35 cellular contexts compared by ENCODE assay signal in the genomic region with DNA sequence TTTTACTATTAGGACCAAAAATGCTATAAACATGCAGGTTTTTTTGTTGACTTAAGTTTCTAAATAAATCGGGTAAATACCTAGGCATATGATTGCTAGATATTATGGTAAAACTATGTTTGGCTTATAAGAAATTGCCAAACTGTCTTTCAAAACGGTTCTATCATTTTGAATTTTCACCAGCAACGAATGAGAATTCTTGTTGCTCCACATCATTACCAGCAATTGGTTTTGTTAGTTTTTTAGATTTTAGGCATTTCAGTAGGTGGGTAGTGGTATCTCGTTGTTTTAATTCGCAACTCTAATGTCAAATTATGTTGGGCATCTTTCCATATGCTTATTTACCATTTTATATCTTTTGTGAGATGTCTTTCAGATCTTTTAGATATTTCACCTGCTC.
DNase-seq lines count a peak whose midpoint lies in the region; ATAC-seq, FAIRE-seq and TF ChIP-seq lines count a peak whose summit lies in the region.
"Had no signal": no experiment of that assay in that cellular context is flagged by ENCODE, and none has a peak within 500 bp of the region (broad histone marks: within the 10 kb centered on the region; RNA-seq: fewer than 3 reads in every experiment).

No MANE protein-coding gene starts in this region.

- no peak overlapping the region for H4K91ac ChIP-seq in H1 (replicated peaks; ENCODE audit: insufficient read length, low read length)

- no peaks in the 10 kb centered on the region for H3K36me3 Mint-ChIP-seq in WTC11
- H3K36me3 Mint-ChIP-seq: CD14-positive monocyte; CD4-positive, alpha-beta memory T cell; CD4-positive, CD25-positive, alpha-beta regulatory T cell; CD8-positive, alpha-beta memory T cell; CD8-positive, alpha-beta T cell had no signal

- H3K9me3 ChIP-seq in K562 (replicated peaks; ENCODE audit: control insufficient read depth, insufficient read depth, low read depth, low read length) (no peaks in the 10 kb centered on the region), H1 (ENCODE audit: insufficient read depth in 2 of 2, low read depth in 1 of 2, low read length in 1 of 2) (no peaks in the 10 kb centered on the region)
- H3K9me3 ChIP-seq: A549; BE2C; BLaER1; BLaER1 treated with 17β-estradiol and CSF1 and Interleukin-3, amounts not matched to agents 10 nM and 100 nM had no signal

- H3K4ac ChIP-seq in H1 (replicated peaks; ENCODE audit: insufficient read length, low read depth, low read length) = no peak overlapping the region

- H3K27ac ChIP-seq in K562 (ENCODE audit: extremely low read depth, low read depth, low read length) (no peak overlapping the region), H1 (ENCODE audit: low read depth, low read length) (no peak overlapping the region)
- H3K27ac ChIP-seq: 22Rv1; A549; BLaER1; BLaER1 treated with 17β-estradiol and CSF1 and Interleukin-3, amounts not matched to agents 10 nM and 100 nM; C4-2B had no signal

- no peak overlapping the region for H3K14ac ChIP-seq in H1 (ENCODE audit: insufficient read length)

- intact Hi-C loops in K562 (cut with micrococcal nuclease) = no loop called here

- H4K20me1 ChIP-seq in K562 (replicated peaks; ENCODE audit: control insufficient read depth, insufficient read depth, low read length) = no peaks in the 10 kb centered on the region
- H4K20me1 ChIP-seq in H1 (replicated peaks in 1 of 2; ENCODE audit: control insufficient read depth in 1 of 2, insufficient read depth in 2 of 2, low read length in 2 of 2) = no peaks in the 10 kb centered on the region
- H4K20me1 ChIP-seq: BLaER1; BLaER1 treated with 17β-estradiol and CSF1 and Interleukin-3, amounts not matched to agents 10 nM and 100 nM had no signal

- H3K23me2 ChIP-seq in H1 (ENCODE audit: low read depth, low read length) = no peaks in the 10 kb centered on the region

- no peak overlapping the region for H2BK12ac ChIP-seq in H1 (ENCODE audit: low read depth, low read length)

- in situ Hi-C loops in K562 (cut with MboI) = no loop called here

- WGBS in K562 (ENCODE audit: insufficient coverage, low coverage, missing lambda C conversion rate) = 7% methylated on average over 5 of the region's 5 CpGs
- WGBS in H1 (ENCODE audit: extremely low coverage in 1 of 2, insufficient coverage in 1 of 2, insufficient read length in 1 of 2, insufficient replicate concordance in 2 of 2, low coverage in 1 of 2, low lambda C conversion rate in 2 of 2, missing lambda C conversion rate in 1 of 2), 2 experiments = 93% methylated on average over 5 of the region's 5 CpGs; no CpG with 5 or more reads in 1 of the 2 experiments

- no peaks in the 10 kb centered on the region for H3K27me3 ChIP-seq in K562 (ENCODE audit: control insufficient read depth in 2 of 2, insufficient read depth in 2 of 2, low read length in 2 of 2)
- no peaks in the 10 kb centered on the region for H3K27me3 ChIP-seq in H1 (replicated peaks in 1 of 4; ENCODE audit: control insufficient read depth in 3 of 4, extremely low read depth in 1 of 4, insufficient read depth in 3 of 4, low read length in 3 of 4)
- H3K27me3 ChIP-seq: BE2C; BLaER1; BLaER1 treated with 17β-estradiol and CSF1 and Interleukin-3, amounts not matched to agents 10 nM and 100 nM had no signal

- TF ChIP-seq EP300 in K562 (IDR thresholded peaks at IDR 0.05; ENCODE audit: low read length) (no peak), H1 (IDR thresholded peaks at IDR 0.05; ENCODE audit: borderline replicate concordance in 1 of 2, low read depth in 2 of 2, low read length in 2 of 2) (no peak)

- H3K36me3 ChIP-seq in K562 (ENCODE audit: control insufficient read depth, insufficient read depth, low read length) = no peaks in the 10 kb centered on the region
- no peaks in the 10 kb centered on the region for H3K36me3 ChIP-seq in H1 (ENCODE audit: control insufficient read depth in 2 of 4, insufficient read depth in 4 of 4, low read length in 3 of 4)
- H3K36me3 ChIP-seq: BE2C; BLaER1; BLaER1 treated with 17β-estradiol and CSF1 and Interleukin-3, amounts not matched to agents 10 nM and 100 nM had no signal

- H3K79me1 ChIP-seq in H1 (ENCODE audit: low read depth, low read length) = no peaks in the 10 kb centered on the region

- H2BK120ac ChIP-seq in H1 (replicated peaks; ENCODE audit: low read depth, low read length) = no peak overlapping the region

- H2BK15ac ChIP-seq in H1 (ENCODE audit: low read length) = no peak overlapping the region

- H2BK20ac ChIP-seq in H1 (ENCODE audit: low read length) = no peak overlapping the region

- H3K4me3 Mint-ChIP-seq in WTC11 = no peak overlapping the region
- H3K4me3 Mint-ChIP-seq: B cell; CD14-positive monocyte; CD4-positive, alpha-beta memory T cell; CD4-positive, alpha-beta T cell; CD8-positive, alpha-beta memory T cell; CD8-positive, alpha-beta T cell had no signal

- FAIRE-seq in K562 (lab: Jason Lieb, UNC) (no peak), H1 (lab: Jason Lieb, UNC) (no peak)
- FAIRE-seq: A204.1, A549, D721Med had no signal

- H3K23ac ChIP-seq in H1 (ENCODE audit: insufficient read length) = no peak overlapping the region

- no peak overlapping the region for H4K5ac ChIP-seq in H1 (ENCODE audit: insufficient read length, low read depth, low read length)

- no peak overlapping the region for H4K8ac ChIP-seq in H1 (ENCODE audit: extremely low read depth, insufficient read depth, low read length)

- no peak for TF ChIP-seq POLR2A in K562 (conservative IDR thresholded peaks at IDR 0.05)
- no peak for TF ChIP-seq POLR2A in H1 (IDR thresholded peaks at IDR 0.05; ENCODE audit: control extremely low read depth in 1 of 2, low read depth in 2 of 2, low read length in 2 of 2)

- DNase-seq in WTC11 (ENCODE audit: low spot score) (no peak), K562 (ENCODE audit: extremely low read depth in 1 of 4, low spot score in 3 of 4) (no peak), H1 (ENCODE audit: low read depth in 1 of 2, low spot score in 2 of 2) (no peak), NCI-H82 (lab: John Stamatoyannopoulos, UW) (no peak)
- DNase-seq: 8988T; ACHN; AML-193; BE2C; C1 segment of cervical spinal cord; Caco-2; Calu3; CD4-positive, alpha-beta memory T cell; CD4-positive, alpha-beta T cell; CD4-positive, CD25-positive, alpha-beta regulatory T cell; CD8-positive, alpha-beta memory T cell; CD8-positive, alpha-beta T cell; COR-L47; DMS 273 treated with DMSO at 0.1 percent for 48 hours; DMS153; DMS53; DMS79; DMS79 treated with DMSO at 0.1 percent for 48 hours; DND-41; EL had no signal

- H3K18ac ChIP-seq in H1 (ENCODE audit: extremely low read depth, low read length) = no peak overlapping the region

- POLR2A ChIA-PET in WTC11 (lab: Charles Lee) (no interaction called here), K562 (lab: Yijun Ruan, JAX) (no interaction called here), H1 (lab: Charles Lee; ENCODE audit: partially characterized antibody) (no interaction called here)

- H3K9ac ChIP-seq in K562 (ENCODE audit: insufficient read depth in 1 of 2, low read depth in 2 of 2, low read length in 2 of 2) = no peak overlapping the region
- no peak overlapping the region for H3K9ac ChIP-seq in H1 (replicated peaks in 1 of 4; ENCODE audit: extremely low read depth in 1 of 4, low read depth in 3 of 4, low read length in 3 of 4)
- H3K9ac ChIP-seq: BLaER1; BLaER1 treated with 17β-estradiol and CSF1 and Interleukin-3, amounts not matched to agents 10 nM and 100 nM had no signal

- H3K4me2 ChIP-seq in K562 (ENCODE audit: insufficient read depth, low read length) = no peak overlapping the region
- no peak overlapping the region for H3K4me2 ChIP-seq in H1 (ENCODE audit: insufficient read depth in 1 of 2, low read depth in 2 of 2, low read length in 2 of 2)
- H3K4me2 ChIP-seq: A549; BLaER1; BLaER1 treated with 17β-estradiol and CSF1 and Interleukin-3, amounts not matched to agents 10 nM and 100 nM had no signal

- H2AFZ ChIP-seq in K562 (ENCODE audit: low read depth, low read length) (no peak overlapping the region), H1 (ENCODE audit: low read length) (no peak overlapping the region)

- no peak overlapping the region for H2BK5ac ChIP-seq in H1 (ENCODE audit: low read depth, low read length)

- CTCF ChIA-PET in WTC11 (lab: Charles Lee) = no interaction called here
- CTCF ChIA-PET in K562 (lab: Yijun Ruan, JAX; ENCODE audit: low intra/inter-chr PET ratio) = no interaction called here
- CTCF ChIA-PET in H1 (lab: Charles Lee; ENCODE audit: partially characterized antibody) = no interaction called here

- H3K9me3 Mint-ChIP-seq in WTC11 = peaks cover 18% of the 10 kb centered on the region

- H3K4me1 Mint-ChIP-seq in WTC11 = no peaks in the 10 kb centered on the region
- H3K4me1 Mint-ChIP-seq: B cell; CD14-positive monocyte; CD4-positive, alpha-beta memory T cell; CD4-positive, CD25-positive, alpha-beta regulatory T cell; CD8-positive, alpha-beta memory T cell had no signal

- H3K27ac Mint-ChIP-seq in WTC11 = no peak overlapping the region
- H3K27ac Mint-ChIP-seq: B cell; CD14-positive monocyte; CD4-positive, alpha-beta T cell; CD4-positive, CD25-positive, alpha-beta regulatory T cell; CD8-positive, alpha-beta memory T cell; CD8-positive, alpha-beta T cell had no signal

- no peaks in the 10 kb centered on the region for H3K79me2 ChIP-seq in K562 (ENCODE audit: control insufficient read depth, insufficient read depth, low read length)
- no peaks in the 10 kb centered on the region for H3K79me2 ChIP-seq in H1 (ENCODE audit: control insufficient read depth in 1 of 2, insufficient read depth in 2 of 2, low read length in 2 of 2)

- H2AK5ac ChIP-seq in H1 (ENCODE audit: low read depth, low read length) = no peak overlapping the region

- H3K4me1 ChIP-seq in K562 (replicated peaks in 1 of 2; ENCODE audit: control insufficient read depth in 2 of 2, insufficient read depth in 2 of 2, low read length in 2 of 2) (no peaks in the 10 kb centered on the region), H1 (replicated peaks in 1 of 4; ENCODE audit: control insufficient read depth in 3 of 4, insufficient read depth in 4 of 4, low read length in 3 of 4) (no peaks in the 10 kb centered on the region)
- H3K4me1 ChIP-seq: A549; BE2C; BLaER1; BLaER1 treated with 17β-estradiol and CSF1 and Interleukin-3, amounts not matched to agents 10 nM and 100 nM; Caco-2 had no signal

- no peaks in the 10 kb centered on the region for H3K9me1 ChIP-seq in K562 (ENCODE audit: control insufficient read depth, insufficient read depth, low read length)

- TF ChIP-seq RAD21 in K562 (CRISPR knock-in tag; conservative IDR thresholded peaks at IDR 0.05 in 1 of 2, IDR thresholded peaks at IDR 0.05 in 1 of 2) (no peak), H1 (IDR thresholded peaks at IDR 0.05 in 1 of 2, conservative IDR thresholded peaks at IDR 0.05 in 1 of 2; ENCODE audit: low read depth in 2 of 2, low read length in 2 of 2) (no peak)

- no peaks in the 10 kb centered on the region for H3K27me3 Mint-ChIP-seq in WTC11 (ENCODE audit: low read depth)
- H3K27me3 Mint-ChIP-seq: B cell; CD4-positive, alpha-beta memory T cell; CD4-positive, alpha-beta T cell; CD4-positive, CD25-positive, alpha-beta regulatory T cell; CD8-positive, alpha-beta memory T cell had no signal

- H3K4me3 ChIP-seq in K562 (no peak overlapping the region), H1 (ENCODE audit: extremely low read depth in 1 of 4, insufficient read depth in 2 of 4, low read depth in 3 of 4, low read length in 4 of 4) (no peak overlapping the region)
- H3K4me3 ChIP-seq: A549; BLaER1; BLaER1 treated with 17β-estradiol and CSF1 and Interleukin-3, amounts not matched to agents 10 nM and 100 nM had no signal

- TF ChIP-seq CTCF in WTC11 (IDR thresholded peaks at IDR 0.05) (no peak), K562 (IDR thresholded peaks at IDR 0.05 in 2 of 3, conservative IDR thresholded peaks at IDR 0.05 in 1 of 3; ENCODE audit: insufficient read depth in 2 of 3, low read depth in 1 of 3, low read length in 3 of 3) (no peak), H1 (IDR thresholded peaks at IDR 0.05; ENCODE audit: control extremely low read depth in 1 of 3, insufficient read depth in 1 of 3, low read depth in 1 of 3, low read length in 3 of 3) (no peak)

- no TSS peak for BruUV-seq in K562 (replicated peaks; lab: Mats Ljungman, UMichigan)

- ATAC-seq in WTC11 = no peak
- ATAC-seq in K562 = no peak
- ATAC-seq in HG02623 (IDR thresholded peaks at IDR 0.05; ENCODE audit: unreplicated experiment) = no peak
- ATAC-seq in HG03139 (IDR thresholded peaks at IDR 0.05; ENCODE audit: unreplicated experiment) = no peak
- ATAC-seq: A549; CD8-positive, alpha-beta T cell had no signal

- no peak overlapping the region for H3K56ac ChIP-seq in H1 (replicated peaks; ENCODE audit: insufficient read length, low read depth, low read length)
